8 cellular contexts compared by ENCODE assay signal in genomic region chr11:100687032-100687629, GRCh38. TPM values are rescaled to one million over a fixed set of nuclear protein-coding genes. Genes with fewer than 3 reads are reported as not detected.
DNase-seq lines count a peak whose midpoint lies in the region; ATAC-seq and TF ChIP-seq lines count a peak whose summit lies in the region.

TSS of gene ARHGAP42 (plus strand) at chr11:100687288. CDS start at chr11:100687679, 391 bp downstream.

- peaks cover 43% of the 10 kb centered on the region for H3K79me2 ChIP-seq in GM23338 (replicated peaks; ENCODE audit: insufficient read depth)
- H3K79me2 ChIP-seq in KMS-11 (ENCODE audit: insufficient read depth, low read depth) = no peaks in the 10 kb centered on the region

- intact Hi-C loops in activated CD4-positive, alpha-beta T cell treated with anti-CD3 and anti-CD28 coated beads for 36 hours (cut with DNase I, micrococcal nuclease) = loop anchor here in 1 of 2 experiments (10.0 kb wide), 1 partner anchor 178 kb away; no protein-coding TSS in a partner anchor
- intact Hi-C loops in uterus (cut with DNase I; ENCODE audit: low total_unique reads) = no loop called here

- no peaks in the 10 kb centered on the region for H3K9me3 Mint-ChIP-seq in activated CD4-positive, alpha-beta T cell treated with anti-CD3 and anti-CD28 coated beads for 36 hours (ENCODE audit: low read depth)
- peaks cover 3% of the 10 kb centered on the region; the same call in 1 of the 3 replicates for H3K9me3 Mint-ChIP-seq in GM23338
- H3K9me3 Mint-ChIP-seq in activated CD8-positive, alpha-beta T cell treated with anti-CD3 and anti-CD28 coated beads, Interleukin-2, amount 10 ng/mL, durations not matched to agents 7 days and 5 days (ENCODE audit: insufficient read depth) = no peaks in the 10 kb centered on the region
- peaks cover 0 to 2% (median 0%) of the 10 kb centered on the region in 9 donors for H3K9me3 Mint-ChIP-seq in naive thymus-derived CD8-positive, alpha-beta T cell

- H3K27me3 Mint-ChIP-seq in activated CD4-positive, alpha-beta T cell treated with anti-CD3 and anti-CD28 coated beads for 36 hours = peaks cover 27% of the 10 kb centered on the region
- H3K27me3 Mint-ChIP-seq in GM23338 (ENCODE audit: insufficient read depth, low read depth, poor library complexity) = peaks cover 5% of the 10 kb centered on the region
- peaks cover 24% of the 10 kb centered on the region for H3K27me3 Mint-ChIP-seq in activated CD8-positive, alpha-beta T cell treated with anti-CD3 and anti-CD28 coated beads, Interleukin-2, amount 10 ng/mL, durations not matched to agents 7 days and 5 days (ENCODE audit: low read depth)
- peaks cover 10 to 36% (median 21%) of the 10 kb centered on the region in 5 donors for H3K27me3 Mint-ChIP-seq in naive thymus-derived CD8-positive, alpha-beta T cell

- ATAC-seq in activated CD4-positive, alpha-beta T cell treated with anti-CD3 and anti-CD28 coated beads for 36 hours = peak; percentile 65
- ATAC-seq in GM23338 = peak; percentile 84
- ATAC-seq in activated CD8-positive, alpha-beta T cell treated with anti-CD3 and anti-CD28 coated beads, Interleukin-2, amount 10 ng/mL, durations not matched to agents 7 days and 5 days = peak; percentile 83
- ATAC-seq in naive thymus-derived CD8-positive, alpha-beta T cell = peak; percentile 61 to 70

- TF ChIP-seq POLR2A in uterus (IDR thresholded peaks at IDR 0.05) = no peak

- H3K4me1 Mint-ChIP-seq in activated CD4-positive, alpha-beta T cell treated with anti-CD3 and anti-CD28 coated beads for 36 hours = peaks cover 16% of the 10 kb centered on the region
- H3K4me1 Mint-ChIP-seq in GM23338 = peaks cover 41% of the 10 kb centered on the region
- H3K4me1 Mint-ChIP-seq in activated CD8-positive, alpha-beta T cell treated with anti-CD3 and anti-CD28 coated beads, Interleukin-2, amount 10 ng/mL, durations not matched to agents 7 days and 5 days (ENCODE audit: low read depth) = peaks cover 29% of the 10 kb centered on the region
- peaks cover 11 to 33% (median 15%) of the 10 kb centered on the region in 4 donors for H3K4me1 Mint-ChIP-seq in naive thymus-derived CD8-positive, alpha-beta T cell

- H3K4me1 ChIP-seq in GM23338 (ENCODE audit: insufficient read depth) (peaks cover 41% of the 10 kb centered on the region), KMS-11 (ENCODE audit: low read depth, poor library complexity, severe bottlenecking) (peaks cover 43% of the 10 kb centered on the region), uterus (no peaks in the 10 kb centered on the region)

- peak within 1 kb of the TSS; percentile 58 for H3K4me3 Mint-ChIP-seq in activated CD4-positive, alpha-beta T cell treated with anti-CD3 and anti-CD28 coated beads for 36 hours
- H3K4me3 Mint-ChIP-seq in GM23338 = peak within 1 kb of the TSS; percentile 99
- peak within 1 kb of the TSS; percentile 82 for H3K4me3 Mint-ChIP-seq in activated CD8-positive, alpha-beta T cell treated with anti-CD3 and anti-CD28 coated beads, Interleukin-2, amount 10 ng/mL, durations not matched to agents 7 days and 5 days
- H3K4me3 Mint-ChIP-seq in naive thymus-derived CD8-positive, alpha-beta T cell = peak within 1 kb of the TSS; percentile 66 to 95 (median 89)

- peak; percentile 60 for DNase-seq in activated CD4-positive, alpha-beta T cell treated with anti-CD3 and anti-CD28 coated beads for 36 hours
- no peak for DNase-seq in activated CD4-positive, alpha-beta T cell treated with anti-CD3 and anti-CD28 coated beads for 1 hour
- DNase-seq in GM23338 (ENCODE audit: low spot score) = peak; percentile 92
- peak; percentile 59 for DNase-seq in activated CD8-positive, alpha-beta T cell treated with anti-CD3 and anti-CD28 coated beads, Interleukin-2, amount 10 ng/mL, durations not matched to agents 7 days and 5 days
- DNase-seq in fibroblast of the aortic adventitia (ENCODE audit: low read depth) = peak; percentile 50
- DNase-seq in naive thymus-derived CD8-positive, alpha-beta T cell = peak in 5 of 10 donors; percentile 4 to 31 (median 18)
- DNase-seq in uterus = peak; percentile 55 to 69

- H3K27me3 ChIP-seq in GM23338 (ENCODE audit: insufficient read depth) (no peaks in the 10 kb centered on the region), KMS-11 (ENCODE audit: insufficient read depth, low read depth) (no peaks in the 10 kb centered on the region), uterus (no peaks in the 10 kb centered on the region)

- H3K4me2 ChIP-seq in GM23338 (peak within 1 kb of the TSS; percentile 76), KMS-11 (peak within 1 kb of the TSS; percentile 82)

- peak within 1 kb of the TSS; percentile 78 for H3K9ac ChIP-seq in KMS-11

- no peaks in the 10 kb centered on the region for H3F3A ChIP-seq in GM23338 (replicated peaks; ENCODE audit: low read depth)

- no peaks in the 10 kb centered on the region for H3K9me3 ChIP-seq in uterus

- TF ChIP-seq CTCF in GM23338 (conservative IDR thresholded peaks at IDR 0.05; ENCODE audit: low read depth in 2 of 2) = no peak
- no peak for TF ChIP-seq CTCF in KMS-11 (conservative IDR thresholded peaks at IDR 0.05; ENCODE audit: low read depth, low read length)
- TF ChIP-seq CTCF in fibroblast of the aortic adventitia (IDR thresholded peaks at IDR 0.05; ENCODE audit: insufficient read depth, low read length) = no peak
- no peak for TF ChIP-seq CTCF in uterus (IDR thresholded peaks at IDR 0.05)

- H3K36me3 Mint-ChIP-seq in activated CD4-positive, alpha-beta T cell treated with anti-CD3 and anti-CD28 coated beads for 36 hours (ENCODE audit: low read depth) = no peaks in the 10 kb centered on the region
- peaks cover 5% of the 10 kb centered on the region; the same call in 2 of the 3 replicates for H3K36me3 Mint-ChIP-seq in GM23338 (ENCODE audit: low read depth)
- H3K36me3 Mint-ChIP-seq in activated CD8-positive, alpha-beta T cell treated with anti-CD3 and anti-CD28 coated beads, Interleukin-2, amount 10 ng/mL, durations not matched to agents 7 days and 5 days (ENCODE audit: low read depth) = no peaks in the 10 kb centered on the region
- H3K36me3 Mint-ChIP-seq in naive thymus-derived CD8-positive, alpha-beta T cell = no peaks in the 10 kb centered on the region

- CTCF ChIA-PET in activated CD4-positive, alpha-beta T cell treated with anti-CD3 and anti-CD28 coated beads for 36 hours (lab: Charles Lee) = interaction anchor here (0.6 to 0.8 kb wide), 5 partner anchors 11 to 1139 kb away, joined by 3 to 5 read pairs (median 4); no protein-coding TSS in a partner anchor
- CTCF ChIA-PET in activated CD8-positive, alpha-beta T cell treated with anti-CD3 and anti-CD28 coated beads, Interleukin-2, amount 10 ng/mL, durations not matched to agents 7 days and 5 days (lab: Charles Lee) = interaction anchor here (1.0 kb wide), 2 partner anchors 12 to 19 kb away, joined by 3 to 5 read pairs; no protein-coding TSS in a partner anchor

- 0 out of 2 replicates have a peak within 1 kb of the TSS, but pooled peaks have one; percentile 66 for H2AFZ ChIP-seq in GM23338
- H2AFZ ChIP-seq in KMS-11 (ENCODE audit: low read depth) = peak within 1 kb of the TSS; percentile 85

- H4K20me1 ChIP-seq in GM23338 (replicated peaks; ENCODE audit: insufficient read depth) (no peaks in the 10 kb centered on the region), KMS-11 (ENCODE audit: insufficient read depth) (no peaks in the 10 kb centered on the region)

- H3K36me3 ChIP-seq in GM23338 (ENCODE audit: insufficient read depth) (no peaks in the 10 kb centered on the region), KMS-11 (ENCODE audit: insufficient read depth) (no peaks in the 10 kb centered on the region), uterus (no peaks in the 10 kb centered on the region)

- POLR2A ChIA-PET in activated CD4-positive, alpha-beta T cell treated with anti-CD3 and anti-CD28 coated beads for 36 hours (lab: Charles Lee) = no interaction called here
- POLR2A ChIA-PET in activated CD8-positive, alpha-beta T cell treated with anti-CD3 and anti-CD28 coated beads, Interleukin-2, amount 10 ng/mL, durations not matched to agents 7 days and 5 days (lab: Charles Lee) = interaction anchor here (0.7 kb wide), 1 partner anchor 245 kb away, joined by 3 read pairs; no protein-coding TSS in a partner anchor
- POLR2A ChIA-PET in naive thymus-derived CD8-positive, alpha-beta T cell (lab: Charles Lee) = no interaction called here

- H3K4me3 ChIP-seq in GM23338 (peak within 1 kb of the TSS; percentile 88), KMS-11 (IDR thresholded peaks at IDR 0.05; ENCODE audit: insufficient read depth, low read depth, low read length) (no peak within 1 kb of the TSS), fibroblast of the aortic adventitia (ENCODE audit: low read depth, low read length) (peak within 1 kb of the TSS; percentile 81), uterus (peak within 1 kb of the TSS; percentile 44 to 70)

- H3K27ac Mint-ChIP-seq in activated CD4-positive, alpha-beta T cell treated with anti-CD3 and anti-CD28 coated beads for 36 hours = no peak within 1 kb of the TSS
- H3K27ac Mint-ChIP-seq in GM23338 = peak within 1 kb of the TSS; percentile 96
- H3K27ac Mint-ChIP-seq in activated CD8-positive, alpha-beta T cell treated with anti-CD3 and anti-CD28 coated beads, Interleukin-2, amount 10 ng/mL, durations not matched to agents 7 days and 5 days = no peak within 1 kb of the TSS
- peak within 1 kb of the TSS in 1 of 10 donors; percentile 18 for H3K27ac Mint-ChIP-seq in naive thymus-derived CD8-positive, alpha-beta T cell

- peak within 1 kb of the TSS; percentile 91 for H3K27ac ChIP-seq in GM23338 (ENCODE audit: low read depth)
- peak within 1 kb of the TSS; percentile 66 for H3K27ac ChIP-seq in KMS-11
- peak within 1 kb of the TSS; percentile 86 to 89 for H3K27ac ChIP-seq in uterus

- no peaks in the 10 kb centered on the region for H3K9me2 ChIP-seq in GM23338 (ENCODE audit: insufficient read depth)

TF ChIP-seq in GM23338, 12 proteins besides CTCF, POLR2A, EP300 and RAD21 (continues in another document):
- no peak for TF ChIP-seq ZNF331 (CRISPR knock-in tag; IDR thresholded peaks at IDR 0.05; ENCODE audit: low read depth)
- TF ChIP-seq STAT1 (IDR thresholded peaks at IDR 0.05; ENCODE audit: unreplicated experiment) = no peak
- no peak for TF ChIP-seq ZNF114 (CRISPR knock-in tag; IDR thresholded peaks at IDR 0.05)
- no peak for TF ChIP-seq EZH2phosphoT487 (IDR thresholded peaks at IDR 0.05; ENCODE audit: unreplicated experiment)

RNA-seq across cellular contexts. Expression of gene ARHGAP42, which starts in this region (rescaled TPM):
- total RNA-seq in activated CD4-positive, alpha-beta T cell treated with anti-CD3 and anti-CD28 coated beads for 36 hours = not detected
- 32.2 and 35.7 TPM in 2 replicates for total RNA-seq in GM23338 (2014; rRNA removed; shearing (Covaris generic))
- polyA plus RNA-seq in GM23338 (2016; fragmentation: Nextera tagmentation; extraction: Ambion mirVana) = 23.5 and 23.7 TPM in 2 replicates
- under 1 TPM; 0.50 to 0.92 TPM for total RNA-seq in activated CD8-positive, alpha-beta T cell treated with anti-CD3 and anti-CD28 coated beads, Interleukin-2, amount 10 ng/mL, durations not matched to agents 7 days and 5 days
- total RNA-seq in fibroblast of the aortic adventitia (ENCODE audit: low replicate concordance) (12.6 and 21.1 TPM in 2 replicates), uterus (10 to 100 TPM; 10.2 to 51.6 (median 21.1) TPM)
- under 1 TPM; 0.83 to 0.93 TPM for total RNA-seq in naive thymus-derived CD8-positive, alpha-beta T cell
- polyA plus RNA-seq in naive thymus-derived CD8-positive, alpha-beta T cell = under 1 TPM in 1 of 3 donors, not detected in 2; 0.38 TPM

Comparison
In these comparisons a context has a peak if more than half of its experiments do, and no peak if none do; other contexts are left out.
1. RNA of gene ARHGAP42 (polyA plus RNA-seq): 23.5 to 23.7 TPM in GM23338; 0.38 TPM in naive thymus-derived CD8-positive, alpha-beta T cell; every median in the first group is over 10 times any median in the second.
2. Peak in DNase-seq and ATAC-seq in activated CD4-positive, alpha-beta T cell treated with anti-CD3 and anti-CD28 coated beads for 36 hours; RNA of the gene not detected or under 1 TPM.
3. Peak in DNase-seq and ATAC-seq in activated CD8-positive, alpha-beta T cell treated with anti-CD3 and anti-CD28 coated beads, Interleukin-2, amount 10 ng/mL, durations not matched to agents 7 days and 5 days; RNA of the gene not detected or under 1 TPM.
4. Peak in ATAC-seq in naive thymus-derived CD8-positive, alpha-beta T cell; RNA of the gene not detected or under 1 TPM.
5. Peak in every context shown above with its lines, with median percentiles within 50 percentile points of each other: ATAC-seq, H3K4me3 Mint-ChIP-seq and H3K27ac ChIP-seq.